In genomic region chr16:64381979-64382378, GRCh38 we compare ENCODE assay signal across 30 cellular contexts.
"Had no signal": no experiment of that assay in that cellular context is flagged by ENCODE, and none has a peak within 500 bp of the region (broad histone marks: within the 10 kb centered on the region; RNA-seq: fewer than 3 reads in every experiment).

No MANE protein-coding gene starts in this region.

- H3K36me3 ChIP-seq: adrenal gland, breast epithelium, Peyer's patch, WERI-Rb-1 had no signal

- H3K4me1 ChIP-seq: adrenal gland, body of pancreas, breast epithelium, Peyer's patch had no signal

- ATAC-seq: activated naive CD4-positive, alpha-beta T cell treated with anti-CD3 and anti-CD28 coated beads, Interleukin-2, amount 50 U/mL, for 72 hours; body of pancreas; PC-3 had no signal

- H3K27ac ChIP-seq: adrenal gland, body of pancreas, breast epithelium, Peyer's patch, WERI-Rb-1 had no signal

- H3K27me3 ChIP-seq: adrenal gland, body of pancreas, breast epithelium, Peyer's patch had no signal

- H3K4me3 ChIP-seq: adrenal gland, body of pancreas, breast epithelium, Peyer's patch had no signal

- H3K9me3 ChIP-seq: adrenal gland had no signal

- DNase-seq: activated CD4-positive, alpha-beta memory T cell treated with anti-CD3 and anti-CD28 coated beads, Interleukin-2, amount 10 ng/mL, durations not matched to agents 7 days and 5 days; activated CD4-positive, alpha-beta T cell treated with anti-CD3 and anti-CD28 coated beads for 1 hour; activated CD4-positive, alpha-beta T cell treated with anti-CD3 and anti-CD28 coated beads for 48 hours; activated CD4-positive, CD25-positive, alpha-beta regulatory T cell; activated gamma-delta T cell; activated naive CD4-positive, alpha-beta T cell treated with Interleukin-2 at 50 U/mL for 16 hours; activated T-cell treated with anti-CD3 and anti-CD28 coated beads, Interleukin-2, amount 50 U/mL, for 24 hours; adrenal gland; body of pancreas; KG1; NCI-H1092 treated with DMSO at 0.1 percent for 48 hours; NCI-H146; NCI-H187; NCI-H2029 treated with DMSO at 0.1 percent for 48 hours; NCI-H2107; NCI-H226; NCI-H510A; NCI-H526; NCI-H748 treated with DMSO at 0.1 percent for 48 hours; NK-92 treated with Interleukin-12 subunit alpha and Interleukin-12 subunit beta, amount 100 ng/mL, for 24 hours; PC-3; Peyer's patch; Right ventricle myocardium superior; SW 1271; T-helper 1 cell; T-helper 2 cell; T-helper 9 cell; WERI-Rb-1 had no signal
